ENCODE assay signal across 18 cellular contexts in genomic region chr7:70566659-70567058, GRCh38.
DNase-seq lines count a peak whose midpoint lies in the region; ATAC-seq and TF ChIP-seq lines count a peak whose summit lies in the region.
"Had no signal": no experiment of that assay in that cellular context is flagged by ENCODE, and none has a peak within 500 bp of the region (broad histone marks: within the 10 kb centered on the region; RNA-seq: fewer than 3 reads in every experiment).

No MANE protein-coding gene starts in this region.

- CTCF ChIA-PET in HEK293T (lab: Yijun Ruan, JAX) (no interaction called here), SK-N-SH (lab: Yijun Ruan, JAX) (interaction anchor here (1.5 kb wide), 1 partner anchor 18 kb away, joined by 4 read pairs; no protein-coding TSS in a partner anchor)

- intact Hi-C loops in spleen (cut with DNase I; ENCODE audit: low total_unique reads): no loop called here

- no peak for TF ChIP-seq POLR2A in spleen (IDR thresholded peaks at IDR 0.05)

- H3K9ac ChIP-seq in SK-N-SH (no peak overlapping the region), parathyroid adenoma (no peak overlapping the region)

- WGBS in SK-N-SH (ENCODE audit: low lambda C conversion rate): 78% methylated on average over 3 of the region's 3 CpGs
- WGBS in spleen, 5 donors: 75 to 89% (median 76%) methylated on average over 3 of the region's 3 CpGs

- H3K27ac ChIP-seq in SK-N-SH (ENCODE audit: low read depth in 2 of 2, low read length in 1 of 2): no peak overlapping the region
- no peak overlapping the region for H3K27ac ChIP-seq in parathyroid adenoma
- no peak overlapping the region for H3K27ac ChIP-seq in spleen

- H3F3A ChIP-seq in SK-N-SH (replicated peaks; ENCODE audit: insufficient read depth): peaks cover 7% of the 10 kb centered on the region

- no peaks in the 10 kb centered on the region for H3K9me2 ChIP-seq in SK-N-SH

- H4K20me1 ChIP-seq in SK-N-SH (ENCODE audit: insufficient read depth): no peaks in the 10 kb centered on the region

- DNase-seq in HEK293T (ENCODE audit: extremely low spot score) (no peak), SK-N-SH (no peak), epithelial cell of esophagus (ENCODE audit: low read depth) (peak; percentile 67), spleen (no peak), hypothalamus (lab: John Stamatoyannopoulos, UW) (no peak)
- DNase-seq: CD8-positive, alpha-beta T cell; GF-D8; NCI-H1092; NCI-H1694 treated with DMSO at 0.1 percent for 48 hours; NCI-H2171; NCI-H510A; NCI-H82 had no signal

- H3K4me2 ChIP-seq in SK-N-SH: no peak overlapping the region
- peak overlapping the region; percentile 1 for H3K4me2 ChIP-seq in parathyroid adenoma (ENCODE audit: low read length)

- H3K36me3 ChIP-seq in SK-N-SH (replicated peaks in 1 of 2; ENCODE audit: control insufficient read depth in 1 of 2, insufficient read depth in 2 of 2, low read length in 1 of 2): no peaks in the 10 kb centered on the region
- no peaks in the 10 kb centered on the region for H3K36me3 ChIP-seq in parathyroid adenoma (ENCODE audit: control insufficient read depth, insufficient read depth, low read length)
- H3K36me3 ChIP-seq in spleen: peaks cover 0 to 10% (median 0%) of the 10 kb centered on the region in 6 donors
- H3K36me3 ChIP-seq: HAP-1 had no signal

- ATAC-seq in GM18858 (IDR thresholded peaks at IDR 0.05; ENCODE audit: unreplicated experiment) (no peak), GM18519 (IDR thresholded peaks at IDR 0.05; ENCODE audit: low FRiP score, unreplicated experiment) (no peak)
- ATAC-seq: CD8-positive, alpha-beta T cell; Panc1; Right ventricle myocardium inferior had no signal

- no peaks in the 10 kb centered on the region for H3K9me3 ChIP-seq in SK-N-SH
- no peaks in the 10 kb centered on the region for H3K9me3 ChIP-seq in parathyroid adenoma (ENCODE audit: control insufficient read depth, low read length)
- no peaks in the 10 kb centered on the region for H3K9me3 ChIP-seq in spleen
- H3K9me3 ChIP-seq: HAP-1 had no signal

- H3K4me1 ChIP-seq in SK-N-SH (ENCODE audit: control insufficient read depth in 1 of 2, insufficient read depth in 2 of 2, low read depth in 1 of 2, low read length in 1 of 2): peaks cover 8 to 38% of the 10 kb centered on the region in 2 experiments
- peaks cover 32% of the 10 kb centered on the region for H3K4me1 ChIP-seq in parathyroid adenoma
- H3K4me1 ChIP-seq in spleen: peaks cover 0 to 12% (median 0%) of the 10 kb centered on the region in 6 donors
- H3K4me1 ChIP-seq: HAP-1 had no signal

- H2AFZ ChIP-seq in SK-N-SH (ENCODE audit: low read depth): no peak overlapping the region
- no peak overlapping the region for H2AFZ ChIP-seq in parathyroid adenoma

- POLR2A ChIA-PET in HEK293T (lab: Yijun Ruan, JAX): no interaction called here
- POLR2A ChIA-PET in SK-N-SH (lab: Yijun Ruan, JAX): no interaction called here

- no peaks in the 10 kb centered on the region for H3K27me3 ChIP-seq in SK-N-SH (ENCODE audit: insufficient read depth)
- no peaks in the 10 kb centered on the region for H3K27me3 ChIP-seq in parathyroid adenoma (ENCODE audit: control insufficient read depth, insufficient read depth, low read length)
- no peaks in the 10 kb centered on the region for H3K27me3 ChIP-seq in spleen (replicated peaks in 1 of 7)

- no peak for TF ChIP-seq RAD21 in SK-N-SH (IDR thresholded peaks at IDR 0.05; ENCODE audit: low read length)

- no peaks in the 10 kb centered on the region for H3K79me2 ChIP-seq in SK-N-SH (ENCODE audit: insufficient read depth)
- H3K79me2 ChIP-seq in parathyroid adenoma: no peaks in the 10 kb centered on the region

- no peak for TF ChIP-seq EP300 in SK-N-SH (IDR thresholded peaks at IDR 0.05; ENCODE audit: borderline replicate concordance in 1 of 2, low read depth in 1 of 2, low read length in 1 of 2)

- TF ChIP-seq CTCF in SK-N-SH (IDR thresholded peaks at IDR 0.05) (no peak), epithelial cell of esophagus (IDR thresholded peaks at IDR 0.05; ENCODE audit: insufficient read depth, low read depth, low read length, missing control alignments) (no peak), parathyroid adenoma (IDR thresholded peaks at IDR 0.05) (no peak), spleen (IDR thresholded peaks at IDR 0.05 in 8 of 11, conservative IDR thresholded peaks at IDR 0.05 in 3 of 11) (no peak)

- H3K4me3 ChIP-seq in SK-N-SH (ENCODE audit: low read depth in 2 of 2, low read length in 1 of 2) (no peak overlapping the region), epithelial cell of esophagus (ENCODE audit: low read length) (no peak overlapping the region), parathyroid adenoma (ENCODE audit: low read depth, low read length) (no peak overlapping the region), spleen (no peak overlapping the region)
- H3K4me3 ChIP-seq: HAP-1 had no signal

TF ChIP-seq in HEK293T, 16 proteins besides CTCF, POLR2A, EP300 and RAD21:
- no peak for TF ChIP-seq LEF1 (IDR thresholded peaks at IDR 0.05; ENCODE audit: borderline replicate concordance)
- peak; percentile 61 for TF ChIP-seq PKNOX1 (IDR thresholded peaks at IDR 0.05)
- TF ChIP-seq FOXA1 (IDR thresholded peaks at IDR 0.05): no peak
- no peak for TF ChIP-seq NFRKB (IDR thresholded peaks at IDR 0.05)

TF ChIP-seq in SK-N-SH, 30 proteins besides CTCF, POLR2A, EP300 and RAD21:
- TF ChIP-seq IRF3 (IDR thresholded peaks at IDR 0.05; ENCODE audit: low read depth, low read length) (no peak), ZBTB33 (IDR thresholded peaks at IDR 0.05; ENCODE audit: borderline replicate concordance, low read depth) (no peak), PBX3 (IDR thresholded peaks at IDR 0.05) (peak; percentile 81)
